33 cellular contexts compared by ENCODE assay signal in the genomic region with DNA sequence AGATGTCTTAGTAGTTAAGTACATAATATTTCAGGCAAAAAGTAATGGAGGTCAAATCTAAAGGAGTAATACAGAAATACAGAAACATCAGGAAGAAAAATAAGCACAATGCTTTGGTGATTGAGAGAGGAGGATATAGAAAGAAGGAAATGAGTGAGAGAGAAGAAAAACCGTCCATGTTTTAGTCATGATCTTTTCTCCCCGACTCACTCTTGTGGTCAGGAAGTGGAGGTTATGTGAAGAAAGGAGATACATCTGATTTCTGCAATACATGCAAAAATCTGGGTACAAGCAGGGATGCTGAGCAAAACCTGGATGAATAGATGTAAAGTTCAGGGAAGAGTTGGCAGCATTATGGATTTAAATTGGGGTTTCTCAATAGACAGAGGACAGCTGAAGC.
DNase-seq lines count a peak whose midpoint lies in the region; TF ChIP-seq lines count a peak whose summit lies in the region.
"Had no signal": no experiment of that assay in that cellular context is flagged by ENCODE, and none has a peak within 500 bp of the region (broad histone marks: within the 10 kb centered on the region; RNA-seq: fewer than 3 reads in every experiment).

No MANE protein-coding gene starts in this region.

- no peaks in the 10 kb centered on the region for H3K36me3 ChIP-seq in BLaER1 treated with 17β-estradiol and CSF1 and Interleukin-3, amounts not matched to agents 10 nM and 100 nM
- no peaks in the 10 kb centered on the region for H3K36me3 ChIP-seq in OCI-LY3 (replicated peaks; ENCODE audit: low read depth, low read length)
- H3K36me3 ChIP-seq: BE2C, BLaER1 had no signal

- H3K9ac ChIP-seq in BLaER1 treated with 17β-estradiol and CSF1 and Interleukin-3, amounts not matched to agents 10 nM and 100 nM, result no peak overlapping the region
- no peak overlapping the region for H3K9ac ChIP-seq in OCI-LY3 (ENCODE audit: low read length)
- H3K9ac ChIP-seq: BLaER1 had no signal

- TF ChIP-seq CTCF in OCI-LY3 (IDR thresholded peaks at IDR 0.05; ENCODE audit: low read depth, low read length) (no peak), GM20000 (IDR thresholded peaks at IDR 0.05; ENCODE audit: extremely low read depth, missing control alignments) (no peak), nephron progenitor cell (IDR thresholded peaks at IDR 0.05) (no peak)

- H3K79me2 ChIP-seq in OCI-LY3 (ENCODE audit: low read length), result no peaks in the 10 kb centered on the region

- no peak overlapping the region for H2AFZ ChIP-seq in OCI-LY3 (ENCODE audit: low read depth, low read length)

- H3K4me1 ChIP-seq in BLaER1 treated with 17β-estradiol and CSF1 and Interleukin-3, amounts not matched to agents 10 nM and 100 nM, result peaks cover 0 to 11% (median 2%) of the 10 kb centered on the region in 10 experiments; a peak in 7 of 20 replicates
- peaks cover 30% of the 10 kb centered on the region for H3K4me1 ChIP-seq in OCI-LY3 (ENCODE audit: low read length)
- H3K4me1 ChIP-seq: A549, BE2C, BLaER1, Caco-2 had no signal

- H4K20me1 ChIP-seq in BLaER1 treated with 17β-estradiol and CSF1 and Interleukin-3, amounts not matched to agents 10 nM and 100 nM, result no peaks in the 10 kb centered on the region
- no peaks in the 10 kb centered on the region for H4K20me1 ChIP-seq in OCI-LY3 (ENCODE audit: insufficient read depth, low read length)
- H4K20me1 ChIP-seq: BLaER1 had no signal

- no peaks in the 10 kb centered on the region for H3K36me3 Mint-ChIP-seq in nephron progenitor cell (ENCODE audit: low read depth)
- H3K36me3 Mint-ChIP-seq: CD14-positive monocyte; CD4-positive, alpha-beta memory T cell; CD4-positive, CD25-positive, alpha-beta regulatory T cell; CD8-positive, alpha-beta memory T cell; CD8-positive, alpha-beta T cell had no signal

- H3K27me3 Mint-ChIP-seq in nephron progenitor cell (ENCODE audit: low read depth, poor library complexity), result peaks cover 7% of the 10 kb centered on the region
- H3K27me3 Mint-ChIP-seq: B cell; CD4-positive, alpha-beta T cell; CD4-positive, CD25-positive, alpha-beta regulatory T cell; CD8-positive, alpha-beta memory T cell had no signal

- no peak overlapping the region for H3K27ac ChIP-seq in BLaER1 treated with 17β-estradiol and CSF1 and Interleukin-3, amounts not matched to agents 10 nM and 100 nM
- no peak overlapping the region for H3K27ac ChIP-seq in OCI-LY3 (ENCODE audit: low read length)
- H3K27ac ChIP-seq: 22Rv1, A549, BLaER1, C4-2B had no signal

- no peaks in the 10 kb centered on the region for H3K9me3 Mint-ChIP-seq in nephron progenitor cell

- no peaks in the 10 kb centered on the region for H3K9me3 ChIP-seq in BLaER1 treated with 17β-estradiol and CSF1 and Interleukin-3, amounts not matched to agents 10 nM and 100 nM (replicated peaks in 1 of 11)
- no peaks in the 10 kb centered on the region for H3K9me3 ChIP-seq in OCI-LY3 (ENCODE audit: insufficient read depth, low read length)
- H3K9me3 ChIP-seq: A549, BE2C, BLaER1, Caco-2 had no signal

- H3K4me2 ChIP-seq in BLaER1 treated with 17β-estradiol and CSF1 and Interleukin-3, amounts not matched to agents 10 nM and 100 nM, result peak overlapping the region in 6 of 11 experiments; percentile 13 to 37 (median 26); a peak in 4 of 22 replicates
- H3K4me2 ChIP-seq in OCI-LY3 (ENCODE audit: low read length), result peak overlapping the region; percentile 31; the same call in 1 of the 2 replicates
- H3K4me2 ChIP-seq: A549, BLaER1 had no signal

- H3K4me3 Mint-ChIP-seq in nephron progenitor cell, result no peak overlapping the region
- H3K4me3 Mint-ChIP-seq: B cell; CD14-positive monocyte; CD4-positive, alpha-beta memory T cell; CD4-positive, alpha-beta T cell; CD4-positive, CD25-positive, alpha-beta regulatory T cell; CD8-positive, alpha-beta memory T cell; CD8-positive, alpha-beta T cell had no signal

- peaks cover 15% of the 10 kb centered on the region for H3K4me1 Mint-ChIP-seq in nephron progenitor cell
- H3K4me1 Mint-ChIP-seq: B cell; CD14-positive monocyte; CD4-positive, alpha-beta memory T cell; CD4-positive, CD25-positive, alpha-beta regulatory T cell; CD8-positive, alpha-beta memory T cell had no signal

- no peak overlapping the region for H3K27ac Mint-ChIP-seq in nephron progenitor cell
- H3K27ac Mint-ChIP-seq: B cell; CD14-positive monocyte; CD4-positive, alpha-beta memory T cell; CD4-positive, alpha-beta T cell; CD4-positive, CD25-positive, alpha-beta regulatory T cell; CD8-positive, alpha-beta memory T cell; CD8-positive, alpha-beta T cell had no signal

- DNase-seq in HT1080 (ENCODE audit: low read depth) (peak; percentile 60), kidney tubule cell (ENCODE audit: low spot score) (peak; percentile 53), GM20000 (ENCODE audit: low spot score) (no peak), nephron progenitor cell (no peak), RPMI8226 (no peak), EL (no peak)
- DNase-seq: 8988T; ACHN; AML-193; BE2C; C1 segment of cervical spinal cord; Caco-2; Calu3; CD4-positive, alpha-beta memory T cell; CD4-positive, alpha-beta T cell; CD4-positive, CD25-positive, alpha-beta regulatory T cell; CD8-positive, alpha-beta memory T cell; CD8-positive, alpha-beta T cell; COR-L47; DMS 273 treated with DMSO at 0.1 percent for 48 hours; DMS153; DMS53; DMS79; DMS79 treated with DMSO at 0.1 percent for 48 hours; DND-41 had no signal

- no peak overlapping the region for H3K4me3 ChIP-seq in BLaER1 treated with 17β-estradiol and CSF1 and Interleukin-3, amounts not matched to agents 10 nM and 100 nM
- no peak overlapping the region for H3K4me3 ChIP-seq in OCI-LY3 (ENCODE audit: low read length)
- H3K4me3 ChIP-seq: A549, BLaER1 had no signal

- no peaks in the 10 kb centered on the region for H3K27me3 ChIP-seq in BLaER1 treated with 17β-estradiol and CSF1 and Interleukin-3, amounts not matched to agents 10 nM and 100 nM
- peaks cover 5% of the 10 kb centered on the region; the same call in 1 of the 2 replicates for H3K27me3 ChIP-seq in OCI-LY3 (ENCODE audit: low read depth, low read length)
- H3K27me3 ChIP-seq: BE2C, BLaER1 had no signal

Comparison
In these comparisons a context has a peak if more than half of its experiments do, and no peak if none do; other contexts are left out.
1. DNase-seq: peak in HT1080 (single experiment) and kidney tubule cell (single experiment); none in GM20000 (single experiment), nephron progenitor cell (single experiment), RPMI8226 (single experiment) and EL (single experiment).